ENCODE assay signal across 1 cellular context in the genomic region with DNA sequence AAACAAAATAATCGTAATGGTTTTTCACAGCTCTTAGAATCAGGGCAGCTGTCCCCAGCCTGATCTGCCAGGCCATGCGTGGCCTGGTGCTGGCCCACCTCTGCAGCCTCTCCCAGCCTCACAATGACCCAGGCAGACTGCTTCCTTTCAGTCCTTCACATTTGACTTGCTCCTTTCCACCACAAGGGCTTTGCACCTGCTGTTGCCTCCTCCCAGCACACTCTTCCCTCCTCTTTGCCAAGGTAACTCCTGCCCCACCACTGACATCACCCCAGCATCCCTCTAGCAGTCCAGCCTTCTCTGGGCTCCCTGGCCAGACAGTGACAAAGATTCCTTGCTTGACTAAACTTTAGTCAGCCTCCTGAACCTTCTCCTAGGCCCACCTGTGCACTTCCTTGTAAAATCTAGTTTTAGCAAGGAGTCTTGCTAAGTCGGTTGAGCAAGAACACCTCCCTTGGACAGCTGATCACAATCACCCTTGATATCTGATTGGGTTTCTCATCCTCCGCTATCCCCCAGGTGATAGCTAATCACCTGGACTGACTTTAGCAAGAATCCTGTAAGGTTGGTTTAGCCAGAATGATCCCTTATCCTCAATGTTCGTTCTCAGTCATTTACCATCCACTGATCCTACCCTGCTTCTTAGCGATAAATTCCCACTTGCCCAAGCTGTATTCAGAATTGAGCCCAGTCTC.
TF ChIP-seq lines count a peak whose summit lies in the region.

No MANE protein-coding gene starts in this region.

TF ChIP-seq in A549, 52 proteins besides CTCF, POLR2A, EP300 and RAD21 (continued from another document):
- TF ChIP-seq CHD2 (IDR thresholded peaks at IDR 0.05; ENCODE audit: low read length, partially characterized antibody) = no peak
- TF ChIP-seq ZSCAN20 (CRISPR knock-in tag; IDR thresholded peaks at IDR 0.05) = no peak
- TF ChIP-seq CBX8 (IDR thresholded peaks at IDR 0.05) = no peak
- no peak for TF ChIP-seq KDM5A (IDR thresholded peaks at IDR 0.05)
- no peak for TF ChIP-seq NR3C1 (IDR thresholded peaks at IDR 0.05)
- TF ChIP-seq SMC3 (IDR thresholded peaks at IDR 0.05) = no peak
- TF ChIP-seq JUN (IDR thresholded peaks at IDR 0.05) = no peak
- TF ChIP-seq, protein P1, sequence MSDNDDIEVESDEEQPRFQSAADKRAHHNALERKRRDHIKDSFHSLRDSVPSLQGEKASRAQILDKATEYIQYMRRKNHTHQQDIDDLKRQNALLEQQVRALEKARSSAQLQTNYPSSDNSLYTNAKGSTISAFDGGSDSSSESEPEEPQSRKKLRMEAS (IDR thresholded peaks at IDR 0.05) = no peak
